Comparison of ENCODE assay signal across 1 cellular context in the genomic region with DNA sequence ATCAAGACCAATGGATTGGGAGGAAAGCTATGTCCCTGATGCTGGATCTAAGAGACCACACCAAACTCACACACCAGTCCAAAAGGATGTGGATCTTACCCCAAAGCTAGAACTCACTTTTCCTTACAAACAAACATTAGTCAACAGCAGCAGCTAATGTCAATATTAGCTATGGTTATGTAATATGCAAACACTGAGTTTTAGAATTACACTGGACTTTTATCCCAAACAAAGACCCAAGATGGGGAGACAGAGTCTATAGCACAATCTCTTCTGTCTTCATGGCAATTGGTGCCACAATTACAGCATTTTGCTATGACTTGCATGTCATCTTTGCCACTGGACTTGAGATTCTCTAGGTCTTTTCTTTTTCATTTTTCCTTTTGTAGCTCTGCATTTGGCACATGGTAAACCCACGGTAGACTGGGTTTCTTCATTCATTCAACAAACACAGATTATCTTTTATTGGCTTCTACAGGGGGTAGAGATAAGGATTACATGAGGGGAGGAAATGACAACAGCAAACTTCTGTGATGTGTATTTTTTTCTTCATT.
A peak's percentile ranks its signal among the peaks of the same experiment; 100 is the strongest.
TF ChIP-seq lines count a peak whose summit lies in the region.

No MANE protein-coding gene starts in this region.

TF ChIP-seq in HepG2, 621 proteins besides CTCF, POLR2A, EP300 and RAD21 (continued from another document and continues in another):
- TF ChIP-seq ZNF142 (CRISPR knock-in tag; IDR thresholded peaks at IDR 0.05) (peak; percentile 73; the same call in 1 of the 2 replicates), GATA4 (IDR thresholded peaks at IDR 0.05; ENCODE audit: borderline replicate concordance, low read depth) (peak; percentile 91; the same call in 1 of the 2 replicates), ZBTB34 (CRISPR knock-in tag; IDR thresholded peaks at IDR 0.05) (peak; percentile 96), SMAD1 (CRISPR knock-in tag; IDR thresholded peaks at IDR 0.05; ENCODE audit: borderline replicate concordance, low read depth) (no peak), AGO1 (IDR thresholded peaks at IDR 0.05; ENCODE audit: low read depth, low read length, poor library complexity, severe bottlenecking) (no peak), ZNF646 (CRISPR knock-in tag; IDR thresholded peaks at IDR 0.05) (peak; percentile 60; the same call in 1 of the 2 replicates), ZSCAN29 (CRISPR knock-in tag; conservative IDR thresholded peaks at IDR 0.05) (peak; percentile 97), HNF4G (IDR thresholded peaks at IDR 0.05; ENCODE audit: borderline replicate concordance, low read depth, low read length) (peak; percentile 100), HNF4G (CRISPR knock-in tag; IDR thresholded peaks at IDR 0.05; ENCODE audit: borderline replicate concordance, low read depth) (peak; percentile 98), NR2F1 (CRISPR knock-in tag; IDR thresholded peaks at IDR 0.05) (peak; percentile 15 to 70; a peak in 2 of 4 replicates), NFE2 (CRISPR knock-in tag; IDR thresholded peaks at IDR 0.05) (no peak), CCAR2 (optimal IDR thresholded peaks at IDR 0.05; ENCODE audit: low read depth, low read length) (no peak), ZNF17 (CRISPR knock-in tag; IDR thresholded peaks at IDR 0.05) (no peak), ETS1 (CRISPR knock-in tag; IDR thresholded peaks at IDR 0.05) (no peak), ZNF839 (CRISPR knock-in tag; IDR thresholded peaks at IDR 0.05; ENCODE audit: borderline replicate concordance) (no peak), ZNF749 (CRISPR knock-in tag; IDR thresholded peaks at IDR 0.05; ENCODE audit: borderline replicate concordance) (peak; percentile 86; the same call in 1 of the 2 replicates), PHF20 (CRISPR knock-in tag; IDR thresholded peaks at IDR 0.05) (no peak), REL (CRISPR knock-in tag; conservative IDR thresholded peaks at IDR 0.05) (no peak; the same call in 1 of the 2 replicates), HMG20A (CRISPR knock-in tag; IDR thresholded peaks at IDR 0.05; ENCODE audit: borderline replicate concordance) (peak; percentile 100), MED1 (CRISPR knock-in tag; IDR thresholded peaks at IDR 0.05) (peak; percentile 99), RNF219 (CRISPR knock-in tag; IDR thresholded peaks at IDR 0.05) (no peak), HBP1 (CRISPR knock-in tag; IDR thresholded peaks at IDR 0.05; ENCODE audit: low read depth) (peak; percentile 81; the same call in 1 of the 2 replicates)
- TF ChIP-seq, protein P1, sequence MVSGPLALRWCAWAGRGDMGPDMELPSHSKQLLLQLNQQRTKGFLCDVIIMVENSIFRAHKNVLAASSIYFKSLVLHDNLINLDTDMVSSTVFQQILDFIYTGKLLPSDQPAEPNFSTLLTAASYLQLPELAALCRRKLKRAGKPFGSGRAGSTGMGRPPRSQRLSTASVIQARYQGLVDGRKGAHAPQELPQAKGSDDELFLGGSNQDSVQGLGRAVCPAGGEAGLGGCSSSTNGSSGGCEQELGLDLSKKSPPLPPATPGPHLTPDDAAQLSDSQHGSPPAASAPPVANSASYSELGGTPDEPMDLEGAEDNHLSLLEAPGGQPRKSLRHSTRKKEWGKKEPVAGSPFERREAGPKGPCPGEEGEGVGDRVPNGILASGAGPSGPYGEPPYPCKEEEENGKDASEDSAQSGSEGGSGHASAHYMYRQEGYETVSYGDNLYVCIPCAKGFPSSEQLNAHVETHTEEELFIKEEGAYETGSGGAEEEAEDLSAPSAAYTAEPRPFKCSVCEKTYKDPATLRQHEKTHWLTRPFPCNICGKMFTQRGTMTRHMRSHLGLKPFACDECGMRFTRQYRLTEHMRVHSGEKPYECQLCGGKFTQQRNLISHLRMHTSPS (CRISPR knock-in tag; IDR thresholded peaks at IDR 0.05; ENCODE audit: low read depth): no peak; the same call in 1 of the 2 replicates
- TF ChIP-seq, protein P2, sequence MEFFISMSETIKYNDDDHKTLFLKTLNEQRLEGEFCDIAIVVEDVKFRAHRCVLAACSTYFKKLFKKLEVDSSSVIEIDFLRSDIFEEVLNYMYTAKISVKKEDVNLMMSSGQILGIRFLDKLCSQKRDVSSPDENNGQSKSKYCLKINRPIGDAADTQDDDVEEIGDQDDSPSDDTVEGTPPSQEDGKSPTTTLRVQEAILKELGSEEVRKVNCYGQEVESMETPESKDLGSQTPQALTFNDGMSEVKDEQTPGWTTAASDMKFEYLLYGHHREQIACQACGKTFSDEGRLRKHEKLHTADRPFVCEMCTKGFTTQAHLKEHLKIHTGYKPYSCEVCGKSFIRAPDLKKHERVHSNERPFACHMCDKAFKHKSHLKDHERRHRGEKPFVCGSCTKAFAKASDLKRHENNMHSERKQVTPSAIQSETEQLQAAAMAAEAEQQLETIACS (CRISPR knock-in tag; IDR thresholded peaks at IDR 0.05): no peak
- TF ChIP-seq, protein P3, sequence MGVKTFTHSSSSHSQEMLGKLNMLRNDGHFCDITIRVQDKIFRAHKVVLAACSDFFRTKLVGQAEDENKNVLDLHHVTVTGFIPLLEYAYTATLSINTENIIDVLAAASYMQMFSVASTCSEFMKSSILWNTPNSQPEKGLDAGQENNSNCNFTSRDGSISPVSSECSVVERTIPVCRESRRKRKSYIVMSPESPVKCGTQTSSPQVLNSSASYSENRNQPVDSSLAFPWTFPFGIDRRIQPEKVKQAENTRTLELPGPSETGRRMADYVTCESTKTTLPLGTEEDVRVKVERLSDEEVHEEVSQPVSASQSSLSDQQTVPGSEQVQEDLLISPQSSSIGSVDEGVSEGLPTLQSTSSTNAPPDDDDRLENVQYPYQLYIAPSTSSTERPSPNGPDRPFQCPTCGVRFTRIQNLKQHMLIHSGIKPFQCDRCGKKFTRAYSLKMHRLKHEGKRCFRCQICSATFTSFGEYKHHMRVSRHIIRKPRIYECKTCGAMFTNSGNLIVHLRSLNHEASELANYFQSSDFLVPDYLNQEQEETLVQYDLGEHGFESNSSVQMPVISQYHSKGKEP (CRISPR knock-in tag; IDR thresholded peaks at IDR 0.05): no peak
